18 cellular contexts compared by ENCODE assay signal in genomic region chr22:21796863-21797262, GRCh38.
A peak's percentile ranks its signal among the peaks of the same experiment; 100 is the strongest.
DNase-seq lines count a peak whose midpoint lies in the region; ATAC-seq, FAIRE-seq and TF ChIP-seq lines count a peak whose summit lies in the region.
"Had no signal": no experiment of that assay in that cellular context is flagged by ENCODE, and none has a peak within 500 bp of the region (broad histone marks: within the 10 kb centered on the region; RNA-seq: fewer than 3 reads in every experiment).

No MANE protein-coding gene starts in this region.

- H3K36me3 ChIP-seq in HepG2 (replicated peaks in 1 of 2; ENCODE audit: control insufficient read depth in 1 of 2, insufficient read depth in 2 of 2, low read length in 2 of 2) (peaks cover 18 to 64% of the 10 kb centered on the region in 2 experiments; a peak in 4 of 5 replicates), H7 (replicated peaks; ENCODE audit: control insufficient read depth, insufficient read depth, low read length) (peaks cover 7% of the 10 kb centered on the region)

- ATAC-seq in left ventricle myocardium superior, result peak; percentile 79
- ATAC-seq in HepG2, result no peak
- ATAC-seq: activated CD8-positive, alpha-beta T cell treated with anti-CD3 and anti-CD28 coated beads, Interleukin-2, amount 10 ng/mL, durations not matched to agents 7 days and 5 days had no signal

- TF ChIP-seq CTCF in HepG2 (CRISPR knock-in tag; IDR thresholded peaks at IDR 0.05), result no peak

- no peaks in the 10 kb centered on the region for H3K79me2 ChIP-seq in HepG2 (ENCODE audit: insufficient read depth, low read length)

- CTCF ChIA-PET in HepG2 (lab: Yijun Ruan, JAX; ENCODE audit: low intra/inter-chr PET ratio, low total read pairs), result no interaction called here
- CTCF ChIA-PET in HEK293T (lab: Yijun Ruan, JAX), result no interaction called here

- H3K27ac ChIP-seq in HepG2 (ENCODE audit: extremely low read length, insufficient read depth, low read length), result no peak overlapping the region
- H3K27ac ChIP-seq: transverse colon, VCaP had no signal

- FAIRE-seq in GM12892 (lab: Jason Lieb, UNC), result no peak
- no peak for FAIRE-seq in HepG2 (lab: Jason Lieb, UNC)
- FAIRE-seq: HTR-8/SVneo had no signal

- no peak for TF ChIP-seq RAD21 in HepG2 (CRISPR knock-in tag; IDR thresholded peaks at IDR 0.05)

- no peak overlapping the region for H3K4me2 ChIP-seq in HepG2 (ENCODE audit: low read depth, low read length)

- no peak overlapping the region for H3K9ac ChIP-seq in HepG2 (ENCODE audit: insufficient read depth, low read depth, low read length)

- no peaks in the 10 kb centered on the region for H3K4me1 ChIP-seq in HepG2 (ENCODE audit: insufficient read depth, low read length)
- H3K4me1 ChIP-seq: transverse colon had no signal

- BruUV-seq in HepG2 (replicated peaks; lab: Mats Ljungman, UMichigan), result no TSS peak

- TF ChIP-seq EP300 in HepG2 (IDR thresholded peaks at IDR 0.05; ENCODE audit: low read depth in 2 of 2, low read length in 2 of 2) (no peak), HepG2 (CRISPR knock-in tag; IDR thresholded peaks at IDR 0.05; ENCODE audit: borderline replicate concordance) (no peak)

- intact Hi-C loops in left ventricle myocardium superior (cut with micrococcal nuclease) (loop anchor here (10.0 kb wide), 1 partner anchor 58 kb away; no protein-coding TSS in a partner anchor), posterior cingulate gyrus (cut with DNase I) (no loop called here), HepG2 (cut with micrococcal nuclease; ENCODE audit: unreplicated experiment) (loop anchor here (5.0 kb wide), 1 partner anchor 65 kb away; no protein-coding TSS in a partner anchor)

- DNase-seq in D341Med (ENCODE audit: low spot score), result peak; percentile 58
- peak; percentile 66 for DNase-seq in NCI-H82 (lab: John Stamatoyannopoulos, UW)
- DNase-seq in left ventricle myocardium superior, result no peak
- peak in 6 of 10 donors; percentile 36 to 92 (median 58) for DNase-seq in posterior cingulate gyrus
- no peak for DNase-seq in GM12892 (ENCODE audit: insufficient read length)
- DNase-seq in HepG2 (ENCODE audit: low spot score), result no peak
- no peak for DNase-seq in H7
- DNase-seq in HEK293T (ENCODE audit: extremely low spot score), result no peak
- DNase-seq: activated CD8-positive, alpha-beta T cell treated with anti-CD3 and anti-CD28 coated beads, Interleukin-2, amount 10 ng/mL, durations not matched to agents 7 days and 5 days; activated effector memory CD4-positive, alpha-beta T cell treated with Interleukin-2 at 50 U/mL for 16 hours; CD4-positive, alpha-beta T cell; effector CD4-positive, alpha-beta T cell; GDM1; NCI-H2227 treated with DMSO at 0.1 percent for 48 hours; OCI-M1; transverse colon had no signal

- H2AFZ ChIP-seq in HepG2 (ENCODE audit: low read length), result no peak overlapping the region

- WGBS in HepG2 (ENCODE audit: low lambda C conversion rate), result 98% methylated on average over 4 of the region's 5 CpGs

- no peaks in the 10 kb centered on the region; the same call in 1 of the 2 replicates for H4K20me1 ChIP-seq in HepG2 (ENCODE audit: insufficient read depth, low read length)

- in situ Hi-C loops in HepG2 (cut with HindIII; ENCODE audit: extremely low pct_ligation_motif_present, low pct_unique_long_range_greater_than_20kb), result loop anchor here (10.0 kb wide), 1 partner anchor 58 kb away; no protein-coding TSS in a partner anchor

- H3K27me3 ChIP-seq in HepG2 (ENCODE audit: control insufficient read depth in 1 of 2, insufficient read depth in 2 of 2, low read length in 2 of 2), result no peaks in the 10 kb centered on the region
- H3K27me3 ChIP-seq in H7 (ENCODE audit: control insufficient read depth, insufficient read depth, low read length), result no peaks in the 10 kb centered on the region
- H3K27me3 ChIP-seq: transverse colon had no signal

- no peaks in the 10 kb centered on the region for H3K9me3 ChIP-seq in HepG2 (ENCODE audit: low read length)
- H3K9me3 ChIP-seq: transverse colon had no signal

- POLR2A ChIA-PET in HepG2 (lab: Yijun Ruan, JAX), result no interaction called here
- POLR2A ChIA-PET in HEK293T (lab: Yijun Ruan, JAX), result no interaction called here

- TF ChIP-seq POLR2A in GM12892 (IDR thresholded peaks at IDR 0.05; ENCODE audit: low read depth, low read length) (no peak), HepG2 (IDR thresholded peaks at IDR 0.05; ENCODE audit: insufficient read depth in 1 of 2, low read depth in 2 of 2, low read length in 2 of 2) (no peak)

- H3K4me3 ChIP-seq in HepG2 (replicated peaks in 1 of 3; ENCODE audit: insufficient read depth in 1 of 3, low read depth in 2 of 3, low read length in 3 of 3), result no peak overlapping the region
- no peak overlapping the region for H3K4me3 ChIP-seq in H7 (ENCODE audit: insufficient read depth, low read depth, low read length)
- H3K4me3 ChIP-seq: transverse colon had no signal

TF ChIP-seq in HepG2, 621 proteins besides CTCF, POLR2A, EP300 and RAD21:
- no peak for TF ChIP-seq ATF2 (CRISPR knock-in tag; IDR thresholded peaks at IDR 0.05)

TF ChIP-seq in HEK293T, 16 proteins besides CTCF, POLR2A, EP300 and RAD21:
- no peak for TF ChIP-seq NFRKB (IDR thresholded peaks at IDR 0.05)
- TF ChIP-seq ZNF384 (IDR thresholded peaks at IDR 0.05), result no peak
- TF ChIP-seq FOXA1 (IDR thresholded peaks at IDR 0.05), result no peak
- TF ChIP-seq LEF1 (IDR thresholded peaks at IDR 0.05; ENCODE audit: borderline replicate concordance), result no peak
- TF ChIP-seq FOXK2 (IDR thresholded peaks at IDR 0.05), result no peak
- TF ChIP-seq BHLHE40 (IDR thresholded peaks at IDR 0.05; ENCODE audit: borderline replicate concordance), result no peak
- no peak for TF ChIP-seq FOXM1 (IDR thresholded peaks at IDR 0.05; ENCODE audit: borderline replicate concordance)
- no peak for TF ChIP-seq CTBP1 (IDR thresholded peaks at IDR 0.05; ENCODE audit: borderline replicate concordance)
- TF ChIP-seq ARNT (IDR thresholded peaks at IDR 0.05), result no peak
- TF ChIP-seq HDGF (IDR thresholded peaks at IDR 0.05; ENCODE audit: borderline replicate concordance), result no peak
- TF ChIP-seq SUZ12 (IDR thresholded peaks at IDR 0.05), result no peak
- TF ChIP-seq ELF4 (IDR thresholded peaks at IDR 0.05), result no peak
- no peak for TF ChIP-seq SP1 (IDR thresholded peaks at IDR 0.05)
- TF ChIP-seq, protein P1, sequence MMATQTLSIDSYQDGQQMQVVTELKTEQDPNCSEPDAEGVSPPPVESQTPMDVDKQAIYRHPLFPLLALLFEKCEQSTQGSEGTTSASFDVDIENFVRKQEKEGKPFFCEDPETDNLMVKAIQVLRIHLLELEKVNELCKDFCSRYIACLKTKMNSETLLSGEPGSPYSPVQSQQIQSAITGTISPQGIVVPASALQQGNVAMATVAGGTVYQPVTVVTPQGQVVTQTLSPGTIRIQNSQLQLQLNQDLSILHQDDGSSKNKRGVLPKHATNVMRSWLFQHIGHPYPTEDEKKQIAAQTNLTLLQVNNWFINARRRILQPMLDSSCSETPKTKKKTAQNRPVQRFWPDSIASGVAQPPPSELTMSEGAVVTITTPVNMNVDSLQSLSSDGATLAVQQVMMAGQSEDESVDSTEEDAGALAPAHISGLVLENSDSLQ (IDR thresholded peaks at IDR 0.05), result no peak
- TF ChIP-seq TARDBP (IDR thresholded peaks at IDR 0.05), result no peak
- TF ChIP-seq L3MBTL2 (conservative IDR thresholded peaks at IDR 0.05), result no peak

Comparison
In these comparisons a context has a peak if more than half of its experiments do, and no peak if none do; other contexts are left out.
1. DNase-seq: peak in D341Med (single experiment), NCI-H82 (single experiment) and posterior cingulate gyrus (6 of 10); none in left ventricle myocardium superior (single experiment), GM12892 (single experiment), HepG2 (single experiment), H7 (single experiment) and HEK293T (single experiment).